ENCODE assay signal across 16 cellular contexts in the genomic region with DNA sequence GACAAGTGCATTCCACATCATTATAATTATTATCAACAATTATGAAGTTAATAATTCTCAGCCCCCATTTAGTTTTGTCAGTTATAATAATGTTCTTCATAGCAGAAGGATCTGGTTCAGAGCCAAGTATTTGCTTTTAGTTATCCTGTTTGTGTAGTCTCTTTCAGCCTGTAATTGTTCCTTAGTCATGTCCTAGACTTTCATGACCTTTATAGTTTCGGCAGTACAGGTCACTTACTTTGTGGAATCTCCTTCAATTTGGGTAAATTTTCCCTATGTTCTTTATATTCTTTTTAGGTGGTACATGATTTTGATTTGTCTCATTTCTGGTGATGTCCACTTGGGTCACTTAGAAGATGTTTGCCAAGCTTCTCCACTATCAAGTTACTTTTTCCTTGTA. TPM values are rescaled to one million over a fixed set of nuclear protein-coding genes. Genes with fewer than 3 reads are reported as not detected.
DNase-seq lines count a peak whose midpoint lies in the region; ATAC-seq, FAIRE-seq and TF ChIP-seq lines count a peak whose summit lies in the region.
"Had no signal": no experiment of that assay in that cellular context is flagged by ENCODE, and none has a peak within 500 bp of the region (broad histone marks: within the 10 kb centered on the region; RNA-seq: fewer than 3 reads in every experiment).

No MANE protein-coding gene starts in this region.

- peak overlapping the region; percentile 42 for H3K9ac ChIP-seq in adipocyte (ENCODE audit: low read length)

- peaks cover 32% of the 10 kb centered on the region for H3K4me1 Mint-ChIP-seq in mesothelial cell of epicardium

- 27 to 35% methylated on average over 1 of the region's 1 CpG for WGBS in heart right ventricle, 2 donors

- H3K36me3 Mint-ChIP-seq in mesothelial cell of epicardium: peaks cover 6% of the 10 kb centered on the region

- ATAC-seq in heart right ventricle: no peak
- no peak for ATAC-seq in left cardiac atrium
- no peak for ATAC-seq in HG03439 (IDR thresholded peaks at IDR 0.05; ENCODE audit: unreplicated experiment)

- no peaks in the 10 kb centered on the region for H3K9me3 ChIP-seq in heart right ventricle
- no peaks in the 10 kb centered on the region for H3K9me3 ChIP-seq in adipocyte (ENCODE audit: control insufficient read depth, low read length)
- H3K9me3 ChIP-seq: uterus had no signal

- FAIRE-seq in H54 (lab: Jason Lieb, UNC): no peak

- H3K4me1 ChIP-seq in heart right ventricle (peaks cover 3 to 68% (median 52%) of the 10 kb centered on the region in 9 donors), adipocyte (ENCODE audit: control insufficient read depth, insufficient read depth, low read length) (peaks cover 29% of the 10 kb centered on the region)

- no peak overlapping the region for H3K4me3 Mint-ChIP-seq in mesothelial cell of epicardium
- H3K4me3 Mint-ChIP-seq: brain had no signal

- peaks cover 2% of the 10 kb centered on the region for H3K9me3 Mint-ChIP-seq in mesothelial cell of epicardium
- H3K9me3 Mint-ChIP-seq: brain had no signal

- H3K4me3 ChIP-seq in heart right ventricle (no peak overlapping the region), adipocyte (ENCODE audit: low read length) (no peak overlapping the region)
- H3K4me3 ChIP-seq: lung, uterus had no signal

- no peak for TF ChIP-seq POLR2A in H54 (IDR thresholded peaks at IDR 0.05; ENCODE audit: low read depth, low read length)

- H3K36me3 ChIP-seq in heart right ventricle: peaks cover 0 to 3% (median 0%) of the 10 kb centered on the region in 9 donors
- H3K36me3 ChIP-seq in adipocyte (ENCODE audit: control insufficient read depth, insufficient read depth, low read length, severe bottlenecking): no peaks in the 10 kb centered on the region
- H3K36me3 ChIP-seq: uterus had no signal

- H3K27ac Mint-ChIP-seq in mesothelial cell of epicardium: peak overlapping the region; percentile 76

- no peaks in the 10 kb centered on the region for H3K27me3 ChIP-seq in heart right ventricle
- H3K27me3 ChIP-seq in adipocyte (replicated peaks; ENCODE audit: control insufficient read depth, insufficient read depth, low read length): no peaks in the 10 kb centered on the region
- H3K27me3 ChIP-seq: uterus had no signal

- intact Hi-C loops in heart right ventricle (cut with DNase I) (loop anchor here in 3 of 10 donors (5.0 kb wide), 2 partner anchors 34 to 39 kb away; partner anchors contain the start of gene UBE2R2 (in 2 of the 3)), left cardiac atrium (cut with DNase I) (loop anchor here in 1 of 2 donors (5.0 kb wide), 1 partner anchor 34 kb away; the partner anchor contains the start of gene UBE2R2)

- peak overlapping the region in 6 of 10 donors; percentile 8 to 49 (median 32) for H3K27ac ChIP-seq in heart right ventricle
- H3K27ac ChIP-seq: HL-60 had no signal

- TF ChIP-seq CTCF in heart right ventricle (IDR thresholded peaks at IDR 0.05) (no peak), mesothelial cell of epicardium (IDR thresholded peaks at IDR 0.05; ENCODE audit: unreplicated experiment) (no peak)

- no peak for DNase-seq in heart right ventricle
- DNase-seq in left cardiac atrium: no peak
- DNase-seq in adipocyte (ENCODE audit: low read depth): peak; percentile 53
- DNase-seq in mesothelial cell of epicardium (ENCODE audit: low spot score in 2 of 2, unreplicated experiment in 2 of 2): no peak
- no peak for DNase-seq in GF-D8 (lab: John Stamatoyannopoulos, UW)
- DNase-seq in H54 (ENCODE audit: insufficient read length, low spot score): no peak
- DNase-seq in activated CD4-positive, CD25-positive, alpha-beta regulatory T cell (lab: John Stamatoyannopoulos, UW): no peak
- DNase-seq: activated effector memory CD4-positive, alpha-beta T cell treated with Interleukin-2 at 50 U/mL for 16 hours; DND-41; posterior cingulate gyrus; T-helper 1 cell; uterus had no signal

- H3K27me3 Mint-ChIP-seq in mesothelial cell of epicardium (ENCODE audit: low read depth): no peaks in the 10 kb centered on the region
- H3K27me3 Mint-ChIP-seq: brain had no signal

RNA-seq across cellular contexts. Expression of gene UBE2R2, which starts 34.3 kb away (rescaled TPM):
- total RNA-seq in heart right ventricle (10 to 100 TPM; 38.8 to 47.9 (median 41.5) TPM), left cardiac atrium (10 to 100 TPM; 30.5 to 33.5 TPM), mesothelial cell of epicardium (59.3 to 59.9 TPM (median 59.9 TPM) in 3 replicates)
- polyA plus RNA-seq in heart right ventricle: 10 to 100 TPM; 15.8 to 21.6 TPM

RNA-seq across cellular contexts. Expression of gene PRSS3, which starts 55.9 kb away (rescaled TPM):
- total RNA-seq in heart right ventricle (1 to 10 TPM in 1 of 10 donors, under 1 TPM in 6, not detected in 3; 0.31 to 1.0 (median 0.77) TPM), left cardiac atrium (not detected), mesothelial cell of epicardium (not detected in 3 replicates)
- under 1 TPM in 1 of 2 donors, not detected in 1; 0.07 TPM for polyA plus RNA-seq in heart right ventricle
- total RNA-seq: uterus had no signal
